In the genomic region with DNA sequence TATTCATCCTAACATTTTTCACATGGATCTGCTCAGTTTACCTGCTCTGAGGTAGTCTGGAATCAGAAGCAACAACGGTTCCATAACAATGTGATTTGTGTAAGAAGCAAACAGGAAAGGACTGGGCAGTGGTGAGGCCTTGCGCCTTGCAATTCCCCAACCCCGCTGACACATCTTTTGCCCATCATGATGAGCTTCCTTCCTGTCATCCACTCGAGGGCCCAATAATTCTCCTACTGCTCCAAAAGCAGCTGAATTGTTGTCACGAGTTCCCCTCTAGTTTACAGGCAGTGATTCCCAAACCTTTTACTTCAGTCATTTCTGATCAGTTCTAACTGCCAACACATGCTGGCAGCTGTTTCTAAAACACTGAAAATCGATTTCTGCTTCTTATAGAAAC, we compare ENCODE assay signal across 10 cellular contexts. TPM values are rescaled to one million over a fixed set of nuclear protein-coding genes. Genes with fewer than 3 reads are reported as not detected.
DNase-seq lines count a peak whose midpoint lies in the region; ATAC-seq, FAIRE-seq and TF ChIP-seq lines count a peak whose summit lies in the region.
"Had no signal": no experiment of that assay in that cellular context is flagged by ENCODE, and none has a peak within 500 bp of the region (broad histone marks: within the 10 kb centered on the region; RNA-seq: fewer than 3 reads in every experiment).

No MANE protein-coding gene starts in this region.

- peak overlapping the region; percentile 79 for H3K9ac ChIP-seq in GM23248

- H3K27ac ChIP-seq in GM23248: peak overlapping the region; percentile 91
- H3K27ac ChIP-seq: SJSA1 had no signal

- H3K9me3 Mint-ChIP-seq in activated B cell treated with CpG ODN at 0.5 μM for 24 hours (no peaks in the 10 kb centered on the region), natural killer cell (no peaks in the 10 kb centered on the region)

- peak overlapping the region; percentile 75 for H2AFZ ChIP-seq in GM23248

- no peaks in the 10 kb centered on the region for H3K9me3 ChIP-seq in GM23248 (ENCODE audit: low read depth)
- H3K9me3 ChIP-seq: SJSA1 had no signal

- peaks cover 40% of the 10 kb centered on the region for H3K36me3 Mint-ChIP-seq in activated B cell treated with CpG ODN at 0.5 μM for 24 hours (ENCODE audit: low read depth)
- H3K36me3 Mint-ChIP-seq in natural killer cell: no peaks in the 10 kb centered on the region

- peaks cover 39% of the 10 kb centered on the region for H3K4me1 Mint-ChIP-seq in activated B cell treated with CpG ODN at 0.5 μM for 24 hours
- H3K4me1 Mint-ChIP-seq in natural killer cell: peaks cover 16 to 25% of the 10 kb centered on the region in 2 donors

- TF ChIP-seq CTCF in activated B cell treated with CpG ODN at 0.5 μM for 24 hours (IDR thresholded peaks at IDR 0.05) (no peak), natural killer cell (IDR thresholded peaks at IDR 0.05) (no peak)

- peak overlapping the region; percentile 60 for H3K4me3 ChIP-seq in GM23248
- H3K4me3 ChIP-seq: SJSA1 had no signal

- ATAC-seq in activated B cell treated with CpG ODN at 0.5 μM for 24 hours (ENCODE audit: low read depth): peak; percentile 37
- ATAC-seq in natural killer cell: peak; percentile 61 to 75 (median 62)
- ATAC-seq in HG03159 (IDR thresholded peaks at IDR 0.05; ENCODE audit: unreplicated experiment): no peak

- peaks cover 16% of the 10 kb centered on the region; the same call in 1 of the 2 replicates for H3K36me3 ChIP-seq in GM23248 (ENCODE audit: low read depth)

- no peaks in the 10 kb centered on the region for H3K27me3 Mint-ChIP-seq in activated B cell treated with CpG ODN at 0.5 μM for 24 hours
- no peaks in the 10 kb centered on the region for H3K27me3 Mint-ChIP-seq in natural killer cell (ENCODE audit: low read depth in 2 of 2)

- POLR2A ChIA-PET in activated B cell treated with CpG ODN at 0.5 μM for 24 hours (lab: Charles Lee): interaction anchor here (0.6 to 4.9 kb wide), 5 partner anchors 10 to 325 kb away, joined by 3 to 79 read pairs (median 3); a partner anchor contains a TSS

- peaks cover 98% of the 10 kb centered on the region for H3K79me2 ChIP-seq in GM23248 (ENCODE audit: insufficient read depth)

- CTCF ChIA-PET in activated B cell treated with CpG ODN at 0.5 μM for 24 hours (lab: Charles Lee): interaction anchor here (0.8 to 7.9 kb wide), 5 partner anchors 11 to 210 kb away, joined by 3 to 121 read pairs (median 3); a partner anchor contains a TSS

- in situ Hi-C loops in GM23248 (cut with MboI): no loop called here

- H3F3A ChIP-seq in GM23248 (ENCODE audit: insufficient read depth): peaks cover 30% of the 10 kb centered on the region

- no peaks in the 10 kb centered on the region for H3K9me2 ChIP-seq in GM23248 (ENCODE audit: insufficient read depth)

- H3K27ac Mint-ChIP-seq in activated B cell treated with CpG ODN at 0.5 μM for 24 hours: no peak overlapping the region
- H3K27ac Mint-ChIP-seq in natural killer cell: no peak overlapping the region

- DNase-seq in GM04503 (ENCODE audit: low read depth) (peak; percentile 57), GM23248 (peak; percentile 90), activated B cell treated with CpG ODN at 0.5 μM for 24 hours (no peak), natural killer cell (no peak), urothelium cell line (ENCODE audit: low spot score) (no peak)
- no peak for DNase-seq in effector CD8-positive, alpha-beta T cell (lab: John Stamatoyannopoulos, UW)
- DNase-seq in stimulated activated CD4-positive, alpha-beta T cell treated with anti-CD3 and anti-CD28 coated beads, Interleukin-15, amount 100 ng/mL, for 24 hours: no peak

- H3K27me3 ChIP-seq in GM23248 (replicated peaks; ENCODE audit: insufficient read depth): no peaks in the 10 kb centered on the region
- H3K27me3 ChIP-seq: SJSA1 had no signal

- peak overlapping the region; percentile 89 for H3K4me2 ChIP-seq in GM23248 (ENCODE audit: unreplicated experiment)

- H3K4me3 Mint-ChIP-seq in activated B cell treated with CpG ODN at 0.5 μM for 24 hours (no peak overlapping the region), natural killer cell (no peak overlapping the region)

- H4K20me1 ChIP-seq in GM23248 (ENCODE audit: insufficient read depth): no peaks in the 10 kb centered on the region

- FAIRE-seq in urothelium cell line (lab: Jason Lieb, UNC): no peak
- FAIRE-seq: G401.6 had no signal

- 3 to 5% methylated on average over 6 of the region's 6 CpGs for WGBS in GM23248 (ENCODE audit: low coverage in 1 of 2, low lambda C conversion rate in 2 of 2, missing lambda C conversion rate in 2 of 2), 2 experiments

- H3K4me1 ChIP-seq in GM23248 (ENCODE audit: insufficient read depth): peaks cover 30% of the 10 kb centered on the region
- H3K4me1 ChIP-seq: SJSA1 had no signal

- intact Hi-C loops in activated B cell treated with CpG ODN at 0.5 μM for 24 hours (cut with micrococcal nuclease) (loop anchor here (1.0 kb wide), 1 partner anchor 14 kb away; no protein-coding TSS in a partner anchor), natural killer cell (cut with micrococcal nuclease) (no loop called here)

RNA-seq across cellular contexts. Expression of a gene that starts 22.9 kb away (rescaled TPM):
- 47.2 and 61.5 TPM in 2 replicates for total RNA-seq in GM23248 (2014; rRNA removed; shearing (Covaris generic))
- 52.9 and 59.8 TPM in 2 replicates for polyA plus RNA-seq in GM23248 (2016; fragmentation: Nextera tagmentation; extraction: Ambion mirVana)
- 109 and 138 TPM in 2 replicates for total RNA-seq in activated B cell treated with CpG ODN at 0.5 μM for 24 hours
- total RNA-seq in natural killer cell: 10 to 100 TPM; 37.3 to 49.9 (median 39.5) TPM

RNA-seq across cellular contexts. Expression of a gene that starts 48.1 kb away (rescaled TPM):
- not detected in 2 replicates for total RNA-seq in GM23248 (2014; rRNA removed; shearing (Covaris generic))
- polyA plus RNA-seq in GM23248 (2016; fragmentation: Nextera tagmentation; extraction: Ambion mirVana): not detected in 2 replicates
- not detected in 2 replicates for total RNA-seq in activated B cell treated with CpG ODN at 0.5 μM for 24 hours
- not detected for total RNA-seq in natural killer cell
- total RNA-seq: SJSA1 had no signal

Comparison
In these comparisons a context has a peak if more than half of its experiments do, and no peak if none do; other contexts are left out.
1. DNase-seq: peak in GM04503 (single experiment) and GM23248 (single experiment); none in activated B cell treated with CpG ODN at 0.5 μM for 24 hours (single experiment), natural killer cell (single experiment), effector CD8-positive, alpha-beta T cell (single experiment), stimulated activated CD4-positive, alpha-beta T cell treated with anti-CD3 and anti-CD28 coated beads, Interleukin-15, amount 100 ng/mL, for 24 hours (single experiment) and urothelium cell line (single experiment).